Comparison of ENCODE assay signal across 8 cellular contexts in the genomic region with DNA sequence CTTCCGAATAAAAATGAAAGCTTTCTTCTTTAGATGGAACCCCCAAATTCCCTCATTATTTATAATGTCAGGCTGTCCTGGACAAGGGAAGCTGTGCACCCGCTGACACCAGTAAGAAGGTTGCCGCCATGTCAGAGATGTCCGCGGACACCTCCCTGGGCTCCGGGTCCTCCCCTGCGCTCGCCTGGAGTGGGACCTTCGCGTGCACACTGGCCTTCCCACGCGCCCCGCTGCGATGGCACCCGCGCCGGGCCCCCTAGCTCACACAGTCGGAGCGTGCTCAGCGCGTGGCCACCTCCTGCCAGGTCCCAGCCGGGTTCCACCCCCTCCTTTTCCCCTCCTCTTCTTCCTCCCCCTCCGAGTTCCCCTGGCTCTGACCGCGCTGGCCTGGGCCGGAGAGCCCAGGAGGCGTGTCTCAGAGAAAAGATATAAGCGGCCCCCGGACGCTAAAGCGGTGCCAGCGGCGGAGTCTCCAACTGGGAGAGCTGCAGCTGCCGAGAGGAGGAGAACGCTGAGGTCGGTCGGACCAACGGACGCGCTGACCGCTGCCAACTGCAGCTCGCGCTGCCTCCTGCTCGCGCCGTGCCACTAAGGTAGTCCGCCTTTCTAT. TPM values are rescaled to one million over a fixed set of nuclear protein-coding genes. Genes with fewer than 3 reads are reported as not detected.
DNase-seq lines count a peak whose midpoint lies in the region; ATAC-seq and TF ChIP-seq lines count a peak whose summit lies in the region.

Gene G0S2, plus strand, starts transcription at position 456 of the 610 bp plus-strand sequence. CDS start 273 bp downstream, outside the sequence.

- H3K4ac ChIP-seq in H9 (ENCODE audit: low read depth, low read length) = no peak within 1 kb of the TSS

- H3K79me2 ChIP-seq in H9 (ENCODE audit: insufficient read depth, low read length) = no peaks in the 10 kb centered on the region

- no peak within 1 kb of the TSS for H3T11ph ChIP-seq in H9 (ENCODE audit: low read length)

- TF ChIP-seq POLR2A in breast epithelium (IDR thresholded peaks at IDR 0.05) (no peak), gastrocnemius medialis (IDR thresholded peaks at IDR 0.05) (peak; percentile 81 to 95)

- peak within 1 kb of the TSS; percentile 44; the same call in 1 of the 2 replicates for H3K14ac ChIP-seq in H9 (ENCODE audit: insufficient read depth, low read length)

- H3K27ac ChIP-seq in H9 (ENCODE audit: insufficient read length, low read depth, low read length) = no peak within 1 kb of the TSS
- peak within 1 kb of the TSS in 1 of 2 donors; percentile 16 for H3K27ac ChIP-seq in breast epithelium
- peak within 1 kb of the TSS; percentile 95 to 96 (median 95) for H3K27ac ChIP-seq in gastrocnemius medialis

- no peaks in the 10 kb centered on the region for H4K20me1 ChIP-seq in H9 (ENCODE audit: control insufficient read depth, insufficient read depth, insufficient read length)

- H3K56ac ChIP-seq in H9 (ENCODE audit: insufficient read length, low read depth, low read length) = no peak within 1 kb of the TSS

- peak within 1 kb of the TSS; percentile 48 to 63 (median 54) for H3K4me3 ChIP-seq in breast epithelium
- H3K4me3 ChIP-seq in iPS-18c (ENCODE audit: insufficient read depth, low read depth, low read length) = peak within 1 kb of the TSS; percentile 54
- H3K4me3 ChIP-seq in gastrocnemius medialis = peak within 1 kb of the TSS; percentile 69 to 78 (median 73)

- H2AK5ac ChIP-seq in H9 (ENCODE audit: insufficient read length, low read length) = no peak within 1 kb of the TSS

- H3K79me1 ChIP-seq in H9 (ENCODE audit: insufficient read depth, low read depth, low read length, poor library complexity, severe bottlenecking) = no peaks in the 10 kb centered on the region

- DNase-seq in H9 (peak; percentile 55), RPMI8226 (peak; percentile 72), breast epithelium (ENCODE audit: low spot score in 2 of 2) (peak in 1 of 2 donors; percentile 54), gastrocnemius medialis (peak; percentile 77 to 96)

- H3K4me1 ChIP-seq in H9 (ENCODE audit: insufficient read depth, low read length) (peaks cover 5% of the 10 kb centered on the region; the same call in 1 of the 2 replicates), breast epithelium (no peaks in the 10 kb centered on the region), gastrocnemius medialis (peaks cover 58 to 59% of the 10 kb centered on the region in 2 donors)

- no peak within 1 kb of the TSS for H4K5ac ChIP-seq in H9 (ENCODE audit: insufficient read length, low read depth, low read length)

- H3K4me3 Mint-ChIP-seq in H9 = peak within 1 kb of the TSS; percentile 64 to 83

- no peak within 1 kb of the TSS for H2BK5ac ChIP-seq in H9 (ENCODE audit: insufficient read length, low read length)

- peak within 1 kb of the TSS; percentile 13 for H3K9ac ChIP-seq in H9 (ENCODE audit: extremely low read depth, insufficient read length, low read length)

- no peak within 1 kb of the TSS for H4K8ac ChIP-seq in H9 (replicated peaks; ENCODE audit: insufficient read length, low read depth, low read length)

- no peak within 1 kb of the TSS for H2BK12ac ChIP-seq in H9 (ENCODE audit: insufficient read length, low read depth, low read length)

- in situ Hi-C loops in gastrocnemius medialis (cut with MboI; ENCODE audit: low sequenced_read_pairs in 4 of 4) = no loop called here

- H3K27me3 Mint-ChIP-seq in H9 (ENCODE audit: low read depth) = peaks cover 95% of the 10 kb centered on the region

- no peak within 1 kb of the TSS for H3K23ac ChIP-seq in H9 (ENCODE audit: insufficient read length, low read depth, low read length)

- H3K27me3 ChIP-seq in H9 (ENCODE audit: insufficient read depth, low read length) = peaks cover 34% of the 10 kb centered on the region
- no peaks in the 10 kb centered on the region for H3K27me3 ChIP-seq in breast epithelium
- H3K27me3 ChIP-seq in gastrocnemius medialis = no peaks in the 10 kb centered on the region

- H3K9me3 Mint-ChIP-seq in H9 = no peaks in the 10 kb centered on the region; a peak in 2 of 5 replicates

- H3K36me3 ChIP-seq in breast epithelium (no peaks in the 10 kb centered on the region), gastrocnemius medialis (no peaks in the 10 kb centered on the region)

- peaks cover 13 to 19% of the 10 kb centered on the region in 2 experiments for H3K4me1 Mint-ChIP-seq in H9

- intact Hi-C loops in breast epithelium (cut with DNase I; ENCODE audit: low total_unique reads) (no loop called here), gastrocnemius medialis (cut with DNase I; ENCODE audit: low total_unique reads) (loop anchor here (2.0 kb wide), 1 partner anchor 48 kb away; no protein-coding TSS in a partner anchor)

- no peak within 1 kb of the TSS for H4K91ac ChIP-seq in H9 (ENCODE audit: insufficient read length, low read depth, low read length)

- H3K23me2 ChIP-seq in H9 (ENCODE audit: insufficient read length, low read depth, low read length, poor library complexity, severe bottlenecking) = peaks cover 14% of the 10 kb centered on the region

- TF ChIP-seq CTCF in H9 (conservative IDR thresholded peaks at IDR 0.05) = no peak
- no peak for TF ChIP-seq CTCF in breast epithelium (IDR thresholded peaks at IDR 0.05)
- no peak for TF ChIP-seq CTCF in gastrocnemius medialis (IDR thresholded peaks at IDR 0.05 in 4 of 5, conservative IDR thresholded peaks at IDR 0.05 in 1 of 5)

- no CpG with 5 or more reads among the region's 47 CpGs for WGBS in H9 (ENCODE audit: extremely low coverage, insufficient read length, low lambda C conversion rate)

- H2BK15ac ChIP-seq in H9 (ENCODE audit: low read depth, low read length) = no peak within 1 kb of the TSS

- H2AFZ ChIP-seq in H9 (ENCODE audit: low read length) = no peak within 1 kb of the TSS

- H3K36me3 Mint-ChIP-seq in H9 (ENCODE audit: insufficient read depth in 1 of 3, low read depth in 3 of 3) = no peaks in the 10 kb centered on the region

- H3K18ac ChIP-seq in H9 (ENCODE audit: insufficient read length, low read depth, low read length) = no peak within 1 kb of the TSS

- H2BK120ac ChIP-seq in H9 (ENCODE audit: low read depth, low read length, poor library complexity, severe bottlenecking) = no peak within 1 kb of the TSS

- H3K27ac Mint-ChIP-seq in H9 = no peak within 1 kb of the TSS

- ATAC-seq in gastrocnemius medialis = peak; percentile 49 to 67
- ATAC-seq in GM19455 (IDR thresholded peaks at IDR 0.05; ENCODE audit: unreplicated experiment) = no peak
- ATAC-seq in HG03108 (IDR thresholded peaks at IDR 0.05; ENCODE audit: unreplicated experiment) = no peak
- ATAC-seq in HG02885 (IDR thresholded peaks at IDR 0.05; ENCODE audit: poor library complexity, unreplicated experiment) = no peak

- no peaks in the 10 kb centered on the region for H3K9me3 ChIP-seq in H9 (ENCODE audit: control insufficient read depth, low read depth, low read length)
- no peaks in the 10 kb centered on the region for H3K9me3 ChIP-seq in breast epithelium
- no peaks in the 10 kb centered on the region for H3K9me3 ChIP-seq in iPS-18c (ENCODE audit: control insufficient read depth, insufficient read depth, low read length)
- no peaks in the 10 kb centered on the region for H3K9me3 ChIP-seq in gastrocnemius medialis

- H2BK20ac ChIP-seq in H9 (ENCODE audit: low read depth, low read length, poor library complexity, severe bottlenecking) = no peak within 1 kb of the TSS

- peak within 1 kb of the TSS; percentile 92 for H3K4me2 ChIP-seq in H9 (ENCODE audit: insufficient read depth, insufficient read length, low read length)

RNA-seq across cellular contexts. Expression of gene G0S2, which starts in this region (rescaled TPM):
- total RNA-seq in H9 (2021) = 0.26 and 0.35 TPM in 2 replicates
- total RNA-seq in breast epithelium = 1,000 to 10,000 TPM in 1 of 3 donors, 100 to 1,000 TPM in 2; 198 to 1,307 (median 636) TPM
- total RNA-seq in gastrocnemius medialis = 1,000 to 10,000 TPM in 1 of 4 donors, 100 to 1,000 TPM in 1, 10 to 100 TPM in 2; 29.1 to 1,155 (median 83.4) TPM

Comparison
In these comparisons a context has a peak if more than half of its experiments do, and no peak if none do; other contexts are left out.
1. RNA of gene G0S2 (total RNA-seq): 198 to 1,307 TPM in breast epithelium and 29.1 to 1,155 TPM in gastrocnemius medialis; 0.26 to 0.35 TPM in H9; every median in the first group is over 10 times any median in the second.
2. Peak in DNase-seq, H3K9ac ChIP-seq and H3K4me2 ChIP-seq in H9; RNA of the gene not detected or under 1 TPM.
3. ATAC-seq: peak in gastrocnemius medialis (2 of 2); none in GM19455 (single experiment), HG03108 (single experiment) and HG02885 (single experiment).
4. Peak in every context shown above with its lines, with median percentiles within 50 percentile points of each other: H3K4me3 ChIP-seq.